1 cellular context compared by ENCODE assay signal in genomic region chr9:113558632-113559502, GRCh38.
A peak's percentile ranks its signal among the peaks of the same experiment; 100 is the strongest.
TF ChIP-seq lines count a peak whose summit lies in the region.

No MANE protein-coding gene starts in this region.

TF ChIP-seq in HepG2, 621 proteins besides CTCF, POLR2A, EP300 and RAD21 (continued from another document):
- TF ChIP-seq LRRFIP1 (CRISPR knock-in tag; conservative IDR thresholded peaks at IDR 0.05) (no peak), ZFP82 (CRISPR knock-in tag; IDR thresholded peaks at IDR 0.05; ENCODE audit: borderline replicate concordance) (no peak), ZMAT3 (CRISPR knock-in tag; conservative IDR thresholded peaks at IDR 0.05) (0 out of 2 replicates have a peak, but pooled peaks have one; percentile 41), CREM (IDR thresholded peaks at IDR 0.05) (no peak), CREM (CRISPR knock-in tag; IDR thresholded peaks at IDR 0.05) (no peak), FOSL1 (CRISPR knock-in tag; IDR thresholded peaks at IDR 0.05; ENCODE audit: borderline replicate concordance) (no peak), USF2 (IDR thresholded peaks at IDR 0.05; ENCODE audit: low read depth, low read length) (no peak), USF2 (CRISPR knock-in tag; IDR thresholded peaks at IDR 0.05; ENCODE audit: borderline replicate concordance) (no peak), MED13 (CRISPR knock-in tag; IDR thresholded peaks at IDR 0.05) (no peak), ZNF776 (CRISPR knock-in tag; IDR thresholded peaks at IDR 0.05) (no peak), ZNF891 (CRISPR knock-in tag; IDR thresholded peaks at IDR 0.05) (0 out of 2 replicates have a peak, but pooled peaks have one; percentile 71), TRAFD1 (CRISPR knock-in tag; IDR thresholded peaks at IDR 0.05; ENCODE audit: borderline replicate concordance) (no peak), PHF8 (CRISPR knock-in tag; IDR thresholded peaks at IDR 0.05) (peak; percentile 40; the same call in 1 of the 2 replicates), ATF6 (CRISPR knock-in tag; conservative IDR thresholded peaks at IDR 0.05) (no peak), ARID4A (CRISPR knock-in tag; IDR thresholded peaks at IDR 0.05; ENCODE audit: borderline replicate concordance) (peak; percentile 69; the same call in 1 of the 2 replicates)
